10 cellular contexts compared by ENCODE assay signal in genomic region chr1:203402609-203403337, GRCh38. TPM values are rescaled to one million over a fixed set of nuclear protein-coding genes. Genes with fewer than 3 reads are reported as not detected.
A peak's percentile ranks its signal among the peaks of the same experiment; 100 is the strongest.
DNase-seq lines count a peak whose midpoint lies in the region; ATAC-seq and TF ChIP-seq lines count a peak whose summit lies in the region.
"Had no signal": no experiment of that assay in that cellular context is flagged by ENCODE, and none has a peak within 500 bp of the region (broad histone marks: within the 10 kb centered on the region; RNA-seq: fewer than 3 reads in every experiment).

No MANE protein-coding gene starts in this region.

- no peak for TF ChIP-seq CTCF in GM23338 (conservative IDR thresholded peaks at IDR 0.05; ENCODE audit: low read depth in 2 of 2)
- TF ChIP-seq CTCF in ascending aorta (IDR thresholded peaks at IDR 0.05): no peak

- H3K27ac Mint-ChIP-seq in GM23338: peak overlapping the region; percentile 3; the same call in 1 of the 2 replicates
- H3K27ac Mint-ChIP-seq in activated naive CD8-positive, alpha-beta T cell treated with anti-CD3 and anti-CD28 coated beads, Interleukin-2, amount 50 U/mL, for 24 hours: no peak overlapping the region

- intact Hi-C loops in ascending aorta (cut with DNase I) (loop anchor here (1.0 kb wide), 1 partner anchor 65 kb away; no protein-coding TSS in a partner anchor), left ventricle myocardium superior (cut with micrococcal nuclease) (no loop called here), left colon (cut with DNase I, micrococcal nuclease) (no loop called here)

- no peaks in the 10 kb centered on the region for H3K9me3 Mint-ChIP-seq in GM23338
- no peaks in the 10 kb centered on the region for H3K9me3 Mint-ChIP-seq in activated naive CD8-positive, alpha-beta T cell treated with anti-CD3 and anti-CD28 coated beads, Interleukin-2, amount 50 U/mL, for 24 hours

- no peak for DNase-seq in GM23338 (ENCODE audit: low spot score)
- DNase-seq in ascending aorta (ENCODE audit: low spot score in 2 of 2): no peak
- DNase-seq in left ventricle myocardium superior: peak; percentile 32
- DNase-seq in NCI-H187 treated with DMSO at 0.1 percent for 48 hours (lab: John Stamatoyannopoulos, UW): no peak
- DNase-seq in ureter (ENCODE audit: low spot score): no peak
- no peak for DNase-seq in activated naive CD8-positive, alpha-beta T cell treated with anti-CD3 and anti-CD28 coated beads, Interleukin-2, amount 50 U/mL, for 24 hours
- DNase-seq in left colon: no peak
- DNase-seq: effector CD8-positive, alpha-beta T cell; T-helper 1 cell had no signal

- no peaks in the 10 kb centered on the region for H3F3A ChIP-seq in GM23338 (replicated peaks; ENCODE audit: low read depth)

- ATAC-seq in GM23338: no peak
- peak; percentile 68 for ATAC-seq in left ventricle myocardium superior
- no peak for ATAC-seq in activated naive CD8-positive, alpha-beta T cell treated with anti-CD3 and anti-CD28 coated beads, Interleukin-2, amount 50 U/mL, for 24 hours
- ATAC-seq in left colon: no peak

- H3K4me3 ChIP-seq in GM23338: no peak overlapping the region
- H3K4me3 ChIP-seq in ascending aorta: no peak overlapping the region
- H3K4me3 ChIP-seq in skin epidermis: no peak overlapping the region

- H2AFZ ChIP-seq in GM23338: peak overlapping the region; percentile 65; the same call in 1 of the 2 replicates

- no peaks in the 10 kb centered on the region for H3K36me3 Mint-ChIP-seq in GM23338 (ENCODE audit: low read depth)
- H3K36me3 Mint-ChIP-seq in activated naive CD8-positive, alpha-beta T cell treated with anti-CD3 and anti-CD28 coated beads, Interleukin-2, amount 50 U/mL, for 24 hours (ENCODE audit: low read depth): no peaks in the 10 kb centered on the region

- H3K27me3 ChIP-seq in GM23338 (ENCODE audit: insufficient read depth): no peaks in the 10 kb centered on the region
- no peaks in the 10 kb centered on the region for H3K27me3 ChIP-seq in ascending aorta

- H3K36me3 ChIP-seq in GM23338 (ENCODE audit: insufficient read depth): no peaks in the 10 kb centered on the region
- H3K36me3 ChIP-seq in ascending aorta: no peaks in the 10 kb centered on the region

- no peaks in the 10 kb centered on the region for H3K79me2 ChIP-seq in GM23338 (replicated peaks; ENCODE audit: insufficient read depth)

- H3K4me1 Mint-ChIP-seq in GM23338: peaks cover 15% of the 10 kb centered on the region
- H3K4me1 Mint-ChIP-seq in activated naive CD8-positive, alpha-beta T cell treated with anti-CD3 and anti-CD28 coated beads, Interleukin-2, amount 50 U/mL, for 24 hours: no peaks in the 10 kb centered on the region

- no peaks in the 10 kb centered on the region for H4K20me1 ChIP-seq in GM23338 (replicated peaks; ENCODE audit: insufficient read depth)

- H3K4me3 Mint-ChIP-seq in GM23338: no peak overlapping the region
- H3K4me3 Mint-ChIP-seq in activated naive CD8-positive, alpha-beta T cell treated with anti-CD3 and anti-CD28 coated beads, Interleukin-2, amount 50 U/mL, for 24 hours: no peak overlapping the region

- no peaks in the 10 kb centered on the region for H3K27me3 Mint-ChIP-seq in GM23338 (ENCODE audit: insufficient read depth, low read depth, poor library complexity)
- peaks cover 15% of the 10 kb centered on the region for H3K27me3 Mint-ChIP-seq in activated naive CD8-positive, alpha-beta T cell treated with anti-CD3 and anti-CD28 coated beads, Interleukin-2, amount 50 U/mL, for 24 hours

- H3K27ac ChIP-seq in GM23338 (ENCODE audit: low read depth) (no peak overlapping the region), ascending aorta (peak overlapping the region; percentile 79 to 97), skin epidermis (peak overlapping the region in 18 of 21 experiments; percentile 11 to 85 (median 50))

- 0 out of 2 replicates have a peak, but pooled peaks cover 3% of the 10 kb centered on the region for H3K9me2 ChIP-seq in GM23338 (ENCODE audit: insufficient read depth)

- peaks cover 8% of the 10 kb centered on the region for H3K4me1 ChIP-seq in GM23338 (ENCODE audit: insufficient read depth)
- H3K4me1 ChIP-seq in ascending aorta: peaks cover 23 to 38% of the 10 kb centered on the region in 2 donors

- no peak overlapping the region for H3K4me2 ChIP-seq in GM23338

- no peaks in the 10 kb centered on the region for H3K9me3 ChIP-seq in ascending aorta

TF ChIP-seq in GM23338, 12 proteins besides CTCF, POLR2A, EP300 and RAD21 (continues in another document):
- TF ChIP-seq ZNF462 (CRISPR knock-in tag; IDR thresholded peaks at IDR 0.05): no peak
- no peak for TF ChIP-seq CREB1 (CRISPR knock-in tag; IDR thresholded peaks at IDR 0.05; ENCODE audit: low read depth)
- TF ChIP-seq ZNF114 (CRISPR knock-in tag; IDR thresholded peaks at IDR 0.05): no peak
- TF ChIP-seq ZNF331 (CRISPR knock-in tag; IDR thresholded peaks at IDR 0.05; ENCODE audit: low read depth): no peak

RNA-seq across cellular contexts. Expression of gene FMOD, which starts 51.9 kb away (rescaled TPM):
- total RNA-seq in GM23338 (2014; rRNA removed; shearing (Covaris generic)): 0.31 and 1.3 TPM in 2 replicates
- 0.27 TPM in 1 of 2 replicates, not detected in the other for polyA plus RNA-seq in GM23338 (2016; fragmentation: Nextera tagmentation; extraction: Ambion mirVana)
- total RNA-seq in ascending aorta (92.3 TPM), left ventricle myocardium superior (9.6 TPM), ureter (59.0 TPM), left colon (10 to 100 TPM; 25.2 to 29.6 TPM)
